15 cellular contexts compared by ENCODE assay signal in the genomic region with DNA sequence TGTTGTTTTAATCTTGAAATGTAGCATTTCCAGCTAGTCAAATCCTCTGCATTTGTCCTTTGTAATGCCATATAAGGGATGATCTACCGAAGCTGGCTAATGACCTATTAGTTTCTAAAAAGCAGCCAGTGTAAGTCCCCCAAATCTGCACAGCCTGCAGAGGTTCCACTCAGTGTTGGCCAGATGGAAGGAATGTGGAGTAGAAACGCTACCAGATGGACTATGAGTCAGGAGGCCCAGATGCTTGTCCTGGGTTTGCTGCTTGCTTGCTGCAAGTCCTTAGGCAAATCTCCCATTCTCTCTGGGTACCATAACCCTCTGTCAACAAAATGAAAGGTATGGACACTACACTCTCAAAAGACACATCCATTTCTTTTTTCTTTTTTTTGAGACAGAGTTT.
DNase-seq lines count a peak whose midpoint lies in the region; ATAC-seq and TF ChIP-seq lines count a peak whose summit lies in the region.
"Had no signal": no experiment of that assay in that cellular context is flagged by ENCODE, and none has a peak within 500 bp of the region (broad histone marks: within the 10 kb centered on the region; RNA-seq: fewer than 3 reads in every experiment).

No MANE protein-coding gene starts in this region.

- peaks cover 9% of the 10 kb centered on the region for H3K4me1 ChIP-seq in BE2C
- H3K4me1 ChIP-seq: heart left ventricle, right lobe of liver had no signal

- no peaks in the 10 kb centered on the region for H3K36me3 ChIP-seq in BE2C
- H3K36me3 ChIP-seq: heart left ventricle, right lobe of liver, thoracic aorta had no signal

- peak; percentile 51 for DNase-seq in ELR (ENCODE audit: low read depth)
- DNase-seq in NCI-H524 (lab: John Stamatoyannopoulos, UW), result peak; percentile 93 to 98
- peak; percentile 76 for DNase-seq in choroid plexus epithelial cell (ENCODE audit: low read depth)
- DNase-seq in non-pigmented ciliary epithelial cell (ENCODE audit: low read depth), result peak; percentile 46
- no peak for DNase-seq in COR-L47 (lab: John Stamatoyannopoulos, UW)
- no peak for DNase-seq in GF-D8 (lab: John Stamatoyannopoulos, UW)
- DNase-seq in BE2C, result no peak
- DNase-seq: activated naive CD8-positive, alpha-beta T cell treated with anti-CD3 and anti-CD28 coated beads, Interleukin-2, amount 10 ng/mL, durations not matched to agents 7 days and 5 days; activated T-cell treated with anti-CD3 and anti-CD28 coated beads, Interleukin-2, amount 50 U/mL, for 72 hours; heart left ventricle; MV-4-11; right lobe of liver had no signal

- no peak for TF ChIP-seq CTCF in choroid plexus epithelial cell (conservative IDR thresholded peaks at IDR 0.05; ENCODE audit: low read depth, low read length)
- TF ChIP-seq CTCF in BE2C (IDR thresholded peaks at IDR 0.05; ENCODE audit: low read depth, low read length), result no peak

- H3K27me3 ChIP-seq in BE2C, result no peaks in the 10 kb centered on the region
- H3K27me3 ChIP-seq: heart left ventricle, right lobe of liver had no signal

- no peak overlapping the region for H3K4me3 ChIP-seq in choroid plexus epithelial cell (ENCODE audit: low read depth, low read length)
- H3K4me3 ChIP-seq in BE2C (ENCODE audit: low read depth, low read length), result no peak overlapping the region
- H3K4me3 ChIP-seq: GM12878, heart left ventricle, right lobe of liver, thoracic aorta had no signal

- ATAC-seq in GM21526 (IDR thresholded peaks at IDR 0.05; ENCODE audit: low FRiP score, unreplicated experiment), result no peak
- ATAC-seq: activated T-cell treated with anti-CD3 and anti-CD28 coated beads, Interleukin-2, amount 50 U/mL, for 72 hours; GM12878; heart left ventricle; right lobe of liver had no signal

- no peaks in the 10 kb centered on the region; the same call in 1 of the 2 replicates for H3K9me3 ChIP-seq in BE2C
- H3K9me3 ChIP-seq: heart left ventricle, right lobe of liver, thoracic aorta had no signal

Comparison
In these comparisons a context has a peak if more than half of its experiments do, and no peak if none do; other contexts are left out.
1. DNase-seq: peak in ELR (single experiment), NCI-H524 (2 of 2), choroid plexus epithelial cell (single experiment) and non-pigmented ciliary epithelial cell (single experiment); none in COR-L47 (single experiment), GF-D8 (single experiment) and BE2C (single experiment).